Comparison of ENCODE assay signal across 8 cellular contexts in the genomic region with DNA sequence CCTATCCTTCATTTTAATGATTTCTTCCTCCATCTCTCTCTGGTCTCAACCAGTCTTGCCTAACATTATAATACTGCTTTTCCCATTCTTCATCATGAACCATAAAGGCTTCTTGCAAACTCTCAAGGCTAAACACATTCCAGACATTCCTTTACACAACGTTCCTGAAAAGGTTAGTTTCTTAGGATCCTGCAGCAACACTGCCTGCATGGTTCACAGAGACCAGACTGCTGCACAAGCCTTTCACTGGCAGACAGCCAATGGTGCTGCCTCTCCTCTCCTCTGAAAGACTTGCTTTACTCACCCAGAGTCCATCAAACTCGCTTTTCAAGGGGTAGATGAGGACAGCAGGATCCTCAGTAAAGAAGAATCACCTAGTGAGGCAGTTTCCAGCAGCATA.
DNase-seq lines count a peak whose midpoint lies in the region; ATAC-seq and TF ChIP-seq lines count a peak whose summit lies in the region.
"Not testable (repeated sequence)": the region's sequence is repeated elsewhere in the genome, so short reads cannot be mapped to it uniquely, and the experiment has no call there.

No MANE protein-coding gene starts in this region.

- not testable (repeated sequence) for H3K9me3 Mint-ChIP-seq in MCF 10A (ENCODE audit: unreplicated experiment)

- DNase-seq in ACHN (peak; percentile 78), GM03348 (ENCODE audit: low spot score) (peak; percentile 9), LHCN-M2 (ENCODE audit: low read depth) (peak; percentile 63), RWPE2 (ENCODE audit: low spot score) (peak; percentile 70), MCF 10A (ENCODE audit: unreplicated experiment) (peak; percentile 36), fibroblast of the aortic adventitia (ENCODE audit: low read depth) (peak; percentile 69), kidney epithelial cell (ENCODE audit: low read depth) (peak; percentile 62), renal cortical epithelial cell (ENCODE audit: low read depth) (peak; percentile 91)

- not testable (repeated sequence) for BruUV-seq in MCF 10A (replicated peaks; lab: Mats Ljungman, UMichigan)

- POLR2A ChIA-PET in MCF 10A (lab: Yijun Ruan, JAX): not testable (repeated sequence)

- CTCF ChIA-PET in MCF 10A (lab: Yijun Ruan, JAX): not testable (repeated sequence)

- H3K4me3 ChIP-seq in RWPE2 (ENCODE audit: severe bottlenecking); fibroblast of the aortic adventitia (ENCODE audit: low read depth, low read length); kidney epithelial cell (ENCODE audit: low read depth, low read length): not testable (repeated sequence)

- H3K4me1 ChIP-seq in RWPE2 (ENCODE audit: insufficient read depth, poor library complexity, severe bottlenecking): not testable (repeated sequence)

- H3K4me3 Mint-ChIP-seq in MCF 10A (ENCODE audit: unreplicated experiment): not testable (repeated sequence)

- not testable (repeated sequence) for H3K9me3 ChIP-seq in RWPE2 (ENCODE audit: severe bottlenecking)

- not testable (repeated sequence) for TF ChIP-seq CTCF in RWPE2 (IDR thresholded peaks at IDR 0.05; ENCODE audit: poor library complexity, severe bottlenecking); MCF 10A (IDR thresholded peaks at IDR 0.05; ENCODE audit: unreplicated experiment); fibroblast of the aortic adventitia (IDR thresholded peaks at IDR 0.05; ENCODE audit: insufficient read depth, low read length); kidney epithelial cell (IDR thresholded peaks at IDR 0.05; ENCODE audit: insufficient read depth, low read length, poor library complexity, severe bottlenecking)

- H3K27me3 ChIP-seq in RWPE2 (ENCODE audit: insufficient read depth, poor library complexity, severe bottlenecking); kidney epithelial cell (ENCODE audit: control insufficient read depth, insufficient read depth, low read length): not testable (repeated sequence)

- H3K27ac Mint-ChIP-seq in MCF 10A (ENCODE audit: low read depth, unreplicated experiment): not testable (repeated sequence)

- intact Hi-C loops in MCF 10A (cut with micrococcal nuclease): not testable (repeated sequence)

- in situ Hi-C loops in ACHN (cut with HindIII; ENCODE audit: low pct_ligation_motif_present, low pct_unique_long_range_greater_than_20kb, low sequenced_read_pairs): not testable (repeated sequence)

- not testable (repeated sequence) for H3K27ac ChIP-seq in RWPE2 (ENCODE audit: poor library complexity, severe bottlenecking)

- not testable (repeated sequence) for H3K36me3 ChIP-seq in RWPE2 (ENCODE audit: low read depth); kidney epithelial cell (ENCODE audit: control insufficient read depth, insufficient read depth, low read length)

- H3K27me3 Mint-ChIP-seq in MCF 10A (ENCODE audit: insufficient read depth, unreplicated experiment): peaks cover 54% of the 10 kb centered on the region

- ATAC-seq in RWPE2 (ENCODE audit: low read depth): peak; percentile 84

- not testable (repeated sequence) for H3K4me1 Mint-ChIP-seq in MCF 10A (ENCODE audit: insufficient read depth, unreplicated experiment)

- H3K36me3 Mint-ChIP-seq in MCF 10A (ENCODE audit: insufficient read depth, unreplicated experiment): not testable (repeated sequence)

Comparison
In these comparisons a context has a peak if more than half of its experiments do, and no peak if none do; other contexts are left out.
1. DNase-seq: peak in every context shown above with its lines; median percentile 91 in renal cortical epithelial cell; 78 in ACHN; 70 in RWPE2; 69 in fibroblast of the aortic adventitia; 63 in LHCN-M2; 62 in kidney epithelial cell; 36 in MCF 10A; 9 in GM03348.